Comparison of ENCODE assay signal across 18 cellular contexts in genomic region chr2:123502926-123503325, GRCh38.
A peak's percentile ranks its signal among the peaks of the same experiment; 100 is the strongest.
DNase-seq lines count a peak whose midpoint lies in the region; ATAC-seq and TF ChIP-seq lines count a peak whose summit lies in the region.
"Had no signal": no experiment of that assay in that cellular context is flagged by ENCODE, and none has a peak within 500 bp of the region (broad histone marks: within the 10 kb centered on the region; RNA-seq: fewer than 3 reads in every experiment).

No MANE protein-coding gene starts in this region.

- WGBS in smooth muscle cell (ENCODE audit: low lambda C conversion rate), result 69% methylated on average over 4 of the region's 4 CpGs
- WGBS in SK-N-SH (ENCODE audit: low lambda C conversion rate), result 26% methylated on average over 4 of the region's 4 CpGs

- CTCF ChIA-PET in Panc1 (lab: Charles Lee) (no interaction called here), SK-N-SH (lab: Yijun Ruan, JAX) (no interaction called here)

- no peaks in the 10 kb centered on the region for H3K9me2 ChIP-seq in SK-N-SH

- POLR2A ChIA-PET in Panc1 (lab: Charles Lee), result no interaction called here
- POLR2A ChIA-PET in SK-N-SH (lab: Yijun Ruan, JAX), result interaction anchor here (0.6 kb wide), 1 partner anchor 1266 kb away, joined by 3 read pairs; no protein-coding TSS in a partner anchor

- H3K9me3 ChIP-seq in Panc1 (ENCODE audit: control insufficient read depth, insufficient read depth, low read depth, low read length) (0 out of 2 replicates have a peak, but pooled peaks cover 3% of the 10 kb centered on the region), smooth muscle cell (replicated peaks; ENCODE audit: low read depth) (no peaks in the 10 kb centered on the region), SK-N-SH (no peaks in the 10 kb centered on the region)
- H3K9me3 ChIP-seq: BLaER1, SJCRH30 had no signal

- intact Hi-C loops in Panc1 (cut with micrococcal nuclease; ENCODE audit: unreplicated experiment), result no loop called here

- H3K9ac ChIP-seq in smooth muscle cell (ENCODE audit: low read depth) (no peak overlapping the region), SK-N-SH (no peak overlapping the region)
- H3K9ac ChIP-seq: BLaER1 had no signal

- no peaks in the 10 kb centered on the region for H3F3A ChIP-seq in smooth muscle cell (ENCODE audit: low read depth)
- no peaks in the 10 kb centered on the region for H3F3A ChIP-seq in SK-N-SH (replicated peaks; ENCODE audit: insufficient read depth)

- H3K4me2 ChIP-seq in smooth muscle cell, result no peak overlapping the region
- H3K4me2 ChIP-seq in SK-N-SH, result no peak overlapping the region
- H3K4me2 ChIP-seq: BLaER1 had no signal

- no peaks in the 10 kb centered on the region for H3K27me3 ChIP-seq in Panc1 (ENCODE audit: control insufficient read depth, insufficient read depth, low read length)
- H3K27me3 ChIP-seq in smooth muscle cell (ENCODE audit: low read depth), result no peaks in the 10 kb centered on the region
- H3K27me3 ChIP-seq in SK-N-SH (ENCODE audit: insufficient read depth), result no peaks in the 10 kb centered on the region
- H3K27me3 ChIP-seq: BLaER1, SJCRH30 had no signal

- no peak overlapping the region for H3K27ac ChIP-seq in Panc1 (ENCODE audit: low read length)
- no peak overlapping the region for H3K27ac ChIP-seq in smooth muscle cell (ENCODE audit: low read depth)
- H3K27ac ChIP-seq in SK-N-SH (ENCODE audit: low read depth in 2 of 2, low read length in 1 of 2), result no peak overlapping the region
- H3K27ac ChIP-seq: BLaER1, SJCRH30 had no signal

- H3K79me2 ChIP-seq in smooth muscle cell (ENCODE audit: low read depth) (no peaks in the 10 kb centered on the region), SK-N-SH (ENCODE audit: insufficient read depth) (no peaks in the 10 kb centered on the region)

- in situ Hi-C loops in Panc1 (cut with HindIII; ENCODE audit: low pct_unique_long_range_greater_than_20kb, low sequenced_read_pairs), result no loop called here
- in situ Hi-C loops in astrocyte of the spinal cord (cut with HindIII; ENCODE audit: low sequenced_read_pairs), result no loop called here
- in situ Hi-C loops in G401 (cut with HindIII; ENCODE audit: low sequenced_read_pairs), result no loop called here

- H3K36me3 ChIP-seq in Panc1 (ENCODE audit: control insufficient read depth, insufficient read depth, low read length) (no peaks in the 10 kb centered on the region), smooth muscle cell (ENCODE audit: low read depth) (no peaks in the 10 kb centered on the region), SK-N-SH (replicated peaks in 1 of 2; ENCODE audit: control insufficient read depth in 1 of 2, insufficient read depth in 2 of 2, low read length in 1 of 2) (no peaks in the 10 kb centered on the region)
- H3K36me3 ChIP-seq: BLaER1, SJCRH30 had no signal

- no peak for TF ChIP-seq EP300 in SK-N-SH (IDR thresholded peaks at IDR 0.05; ENCODE audit: borderline replicate concordance in 1 of 2, low read depth in 1 of 2, low read length in 1 of 2)

- TF ChIP-seq CTCF in Panc1 (IDR thresholded peaks at IDR 0.05), result no peak
- no peak for TF ChIP-seq CTCF in astrocyte of the spinal cord (IDR thresholded peaks at IDR 0.05; ENCODE audit: low read depth, low read length)
- no peak for TF ChIP-seq CTCF in fibroblast of pulmonary artery (IDR thresholded peaks at IDR 0.05; ENCODE audit: low read length, missing control alignments)
- no peak for TF ChIP-seq CTCF in smooth muscle cell (IDR thresholded peaks at IDR 0.05; ENCODE audit: borderline replicate concordance, insufficient read depth, poor library complexity, severe bottlenecking)
- no peak for TF ChIP-seq CTCF in SK-N-SH (IDR thresholded peaks at IDR 0.05)

- peak; percentile 15 for DNase-seq in Panc1 (ENCODE audit: low read depth, low spot score)
- DNase-seq in astrocyte of the spinal cord (ENCODE audit: low read depth, low spot score), result peak; percentile 5
- DNase-seq in fibroblast of pulmonary artery (ENCODE audit: low read depth), result peak; percentile 77
- no peak for DNase-seq in smooth muscle cell (lab: John Stamatoyannopoulos, UW; ENCODE audit: unreplicated experiment)
- DNase-seq in G401 (ENCODE audit: low spot score), result no peak
- no peak for DNase-seq in DMS79 treated with DMSO at 0.1 percent for 48 hours (lab: John Stamatoyannopoulos, UW)
- no peak for DNase-seq in SK-N-SH
- DNase-seq: CD8-positive, alpha-beta memory T cell; HCEC 1CT; KBM-7; NCI-H1092; NCI-H1694; NCI-H446; NCI-H748 treated with DMSO at 0.1 percent for 48 hours; SJCRH30 had no signal

- H2AFZ ChIP-seq in smooth muscle cell (ENCODE audit: low read depth) (peak overlapping the region; percentile 76), SK-N-SH (ENCODE audit: low read depth) (no peak overlapping the region)

- H4K20me1 ChIP-seq in smooth muscle cell (ENCODE audit: low read depth) (no peaks in the 10 kb centered on the region), SK-N-SH (ENCODE audit: insufficient read depth) (no peaks in the 10 kb centered on the region)
- H4K20me1 ChIP-seq: BLaER1 had no signal

- H3K4me3 ChIP-seq in Panc1 (ENCODE audit: low read depth in 2 of 2, low read length in 2 of 2) (no peak overlapping the region), astrocyte of the spinal cord (ENCODE audit: low read depth, low read length) (no peak overlapping the region), fibroblast of pulmonary artery (replicated peaks; ENCODE audit: low read depth, low read length) (peak overlapping the region; percentile 28), smooth muscle cell (no peak overlapping the region), SK-N-SH (ENCODE audit: low read depth in 2 of 2, low read length in 1 of 2) (no peak overlapping the region)
- H3K4me3 ChIP-seq: BLaER1, GM12878, SJCRH30 had no signal

- H3K4me1 ChIP-seq in Panc1 (ENCODE audit: control insufficient read depth, insufficient read depth, low read length) (no peaks in the 10 kb centered on the region), smooth muscle cell (ENCODE audit: low read depth) (no peaks in the 10 kb centered on the region), SK-N-SH (ENCODE audit: control insufficient read depth in 1 of 2, insufficient read depth in 2 of 2, low read depth in 1 of 2, low read length in 1 of 2) (no peaks in the 10 kb centered on the region)
- H3K4me1 ChIP-seq: BLaER1, SJCRH30 had no signal

- no TSS peak for BruUV-seq in Panc1 (replicated peaks; lab: Mats Ljungman, UMichigan)

- ATAC-seq in Panc1, result no peak
- no peak for ATAC-seq in HG03139 (IDR thresholded peaks at IDR 0.05; ENCODE audit: unreplicated experiment)
- ATAC-seq: GM12878 had no signal

- no peak for TF ChIP-seq RAD21 in SK-N-SH (IDR thresholded peaks at IDR 0.05; ENCODE audit: low read length)

TF ChIP-seq in SK-N-SH, 30 proteins besides CTCF, POLR2A, EP300 and RAD21:
- TF ChIP-seq TCF12 (IDR thresholded peaks at IDR 0.05), result no peak

Comparison
In these comparisons a context has a peak if more than half of its experiments do, and no peak if none do; other contexts are left out.
1. DNase-seq: peak in Panc1 (single experiment), astrocyte of the spinal cord (single experiment) and fibroblast of pulmonary artery (single experiment); none in smooth muscle cell (single experiment), G401 (single experiment), DMS79 treated with DMSO at 0.1 percent for 48 hours (single experiment) and SK-N-SH (single experiment).